Comparison of ENCODE assay signal across 19 cellular contexts in the genomic region with DNA sequence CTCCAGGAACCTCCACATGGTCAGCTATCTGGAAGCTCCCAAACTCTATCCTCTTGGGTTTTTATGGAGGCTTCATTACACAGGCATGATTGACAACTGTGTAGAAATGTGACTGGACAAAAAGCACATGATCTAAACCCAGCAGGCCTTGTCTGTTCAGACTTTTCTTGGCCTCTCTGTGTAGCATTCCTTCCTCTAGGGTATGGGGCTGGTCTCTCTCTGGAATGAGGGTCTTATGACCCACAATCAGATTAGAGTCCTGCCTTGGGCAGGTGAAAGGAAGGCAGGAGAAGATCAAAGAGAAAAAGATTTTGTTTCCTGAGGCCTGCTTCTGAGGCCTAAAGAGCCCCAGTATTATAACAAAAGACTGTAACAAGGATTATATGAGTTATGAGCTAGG.
DNase-seq lines count a peak whose midpoint lies in the region; ATAC-seq, FAIRE-seq and TF ChIP-seq lines count a peak whose summit lies in the region.
"Had no signal": no experiment of that assay in that cellular context is flagged by ENCODE, and none has a peak within 500 bp of the region (broad histone marks: within the 10 kb centered on the region; RNA-seq: fewer than 3 reads in every experiment).

No MANE protein-coding gene starts in this region.

- no peaks in the 10 kb centered on the region for H3K9me3 Mint-ChIP-seq in activated naive CD8-positive, alpha-beta T cell treated with anti-CD3 and anti-CD28 coated beads for 36 hours

- no peak overlapping the region for H2BK12ac ChIP-seq in neuronal stem cell (ENCODE audit: low read length)

- FAIRE-seq in HepG2 (lab: Jason Lieb, UNC): no peak
- FAIRE-seq: A549, GM12878, GM19239 had no signal

- H3K4me1 ChIP-seq in HepG2 (ENCODE audit: insufficient read depth, low read length) (no peaks in the 10 kb centered on the region), right lobe of liver (no peaks in the 10 kb centered on the region), mesendoderm (ENCODE audit: control insufficient read depth, low read depth, low read length) (peaks cover 4% of the 10 kb centered on the region), neuronal stem cell (ENCODE audit: control insufficient read depth in 2 of 2, insufficient read depth in 1 of 2, low read depth in 1 of 2, low read length in 2 of 2) (peaks cover 5% of the 10 kb centered on the region in 2 donors)
- H3K4me1 ChIP-seq: A549, BLaER1 had no signal

- no peak overlapping the region for H3K4me3 ChIP-seq in HepG2 (replicated peaks in 1 of 3; ENCODE audit: insufficient read depth in 1 of 3, low read depth in 2 of 3, low read length in 3 of 3)
- no peak overlapping the region for H3K4me3 ChIP-seq in right lobe of liver
- no peak overlapping the region for H3K4me3 ChIP-seq in mesendoderm (ENCODE audit: low read length)
- H3K4me3 ChIP-seq in neuronal stem cell (ENCODE audit: low read length in 2 of 2): no peak overlapping the region
- H3K4me3 ChIP-seq: A549, BLaER1, GM12878, GM23248, HAP-1 had no signal

- H3K27ac Mint-ChIP-seq in activated naive CD8-positive, alpha-beta T cell treated with anti-CD3 and anti-CD28 coated beads for 36 hours: no peak overlapping the region
- H3K27ac Mint-ChIP-seq: CD14-positive monocyte had no signal

- H3K36me3 Mint-ChIP-seq in activated naive CD8-positive, alpha-beta T cell treated with anti-CD3 and anti-CD28 coated beads for 36 hours: no peaks in the 10 kb centered on the region
- H3K36me3 Mint-ChIP-seq: CD14-positive monocyte; CD4-positive, alpha-beta memory T cell had no signal

- H3K9ac ChIP-seq in HepG2 (ENCODE audit: insufficient read depth, low read depth, low read length): no peak overlapping the region
- no peak overlapping the region for H3K9ac ChIP-seq in mesendoderm (ENCODE audit: low read length)
- H3K9ac ChIP-seq in neuronal stem cell (ENCODE audit: low read depth, low read length, poor library complexity): no peak overlapping the region
- H3K9ac ChIP-seq: BLaER1, GM23248 had no signal

- DNase-seq in HepG2 (ENCODE audit: low spot score) (no peak), right lobe of liver (no peak), mesendoderm (peak; percentile 46), neuronal stem cell (ENCODE audit: low spot score) (no peak), amniotic stem cell (lab: John Stamatoyannopoulos, UW) (no peak), NCI-H69 (lab: John Stamatoyannopoulos, UW) (no peak), NCI-H2227 treated with DMSO at 0.1 percent for 48 hours (lab: John Stamatoyannopoulos, UW) (no peak)
- no peak for DNase-seq in activated naive CD8-positive, alpha-beta T cell treated with anti-CD3 and anti-CD28 coated beads for 36 hours
- DNase-seq: Calu3; CD4-positive, alpha-beta memory T cell; DMS79 treated with DMSO at 0.1 percent for 48 hours; GM23248 had no signal

- H3K36me3 ChIP-seq in HepG2 (replicated peaks in 1 of 2; ENCODE audit: control insufficient read depth in 1 of 2, insufficient read depth in 2 of 2, low read length in 2 of 2): no peaks in the 10 kb centered on the region
- no peaks in the 10 kb centered on the region for H3K36me3 ChIP-seq in right lobe of liver
- H3K36me3 ChIP-seq in mesendoderm (ENCODE audit: control insufficient read depth, insufficient read depth, low read length): no peaks in the 10 kb centered on the region
- H3K36me3 ChIP-seq in neuronal stem cell (replicated peaks in 1 of 2; ENCODE audit: control insufficient read depth in 2 of 2, insufficient read depth in 2 of 2, low read length in 2 of 2): no peaks in the 10 kb centered on the region
- H3K36me3 ChIP-seq: BLaER1, HAP-1 had no signal

- no peak overlapping the region for H2BK5ac ChIP-seq in mesendoderm (ENCODE audit: low read length)
- H2BK5ac ChIP-seq in neuronal stem cell (ENCODE audit: low read length): no peak overlapping the region

- H3K79me2 ChIP-seq in HepG2 (ENCODE audit: insufficient read depth, low read length) (no peaks in the 10 kb centered on the region), mesendoderm (ENCODE audit: control insufficient read depth, insufficient read depth, low read length) (no peaks in the 10 kb centered on the region)

- TF ChIP-seq EP300 in HepG2 (IDR thresholded peaks at IDR 0.05; ENCODE audit: low read depth in 2 of 2, low read length in 2 of 2): no peak
- no peak for TF ChIP-seq EP300 in HepG2 (CRISPR knock-in tag; IDR thresholded peaks at IDR 0.05; ENCODE audit: borderline replicate concordance)

- no peak overlapping the region for H4K5ac ChIP-seq in mesendoderm (ENCODE audit: low read length)

- TF ChIP-seq RAD21 in HepG2 (CRISPR knock-in tag; IDR thresholded peaks at IDR 0.05): no peak

- H3K4ac ChIP-seq in mesendoderm (ENCODE audit: low read depth, low read length) (no peak overlapping the region), neuronal stem cell (ENCODE audit: low read length) (no peak overlapping the region)

- H3K4me2 ChIP-seq in HepG2 (ENCODE audit: low read depth, low read length) (no peak overlapping the region), mesendoderm (ENCODE audit: low read length) (no peak overlapping the region), neuronal stem cell (ENCODE audit: insufficient read depth, low read length, poor library complexity, severe bottlenecking) (no peak overlapping the region)
- H3K4me2 ChIP-seq: A549, BLaER1 had no signal

- H3K18ac ChIP-seq in mesendoderm (ENCODE audit: low read length): no peak overlapping the region
- no peak overlapping the region for H3K18ac ChIP-seq in neuronal stem cell (ENCODE audit: low read length)

- H3K56ac ChIP-seq in mesendoderm (ENCODE audit: low read length): no peak overlapping the region

- TF ChIP-seq POLR2A in HepG2 (IDR thresholded peaks at IDR 0.05; ENCODE audit: insufficient read depth in 1 of 2, low read depth in 2 of 2, low read length in 2 of 2) (no peak), right lobe of liver (IDR thresholded peaks at IDR 0.05) (no peak)

- H3K27me3 Mint-ChIP-seq in activated naive CD8-positive, alpha-beta T cell treated with anti-CD3 and anti-CD28 coated beads for 36 hours: no peaks in the 10 kb centered on the region

- H3K27me3 ChIP-seq in HepG2 (ENCODE audit: control insufficient read depth in 1 of 2, insufficient read depth in 2 of 2, low read length in 2 of 2): peaks cover 0 to 53% of the 10 kb centered on the region in 2 experiments; a peak in 4 of 5 replicates
- H3K27me3 ChIP-seq in right lobe of liver: no peaks in the 10 kb centered on the region
- no peaks in the 10 kb centered on the region for H3K27me3 ChIP-seq in mesendoderm (ENCODE audit: insufficient read depth, low read length, poor library complexity)
- no peaks in the 10 kb centered on the region for H3K27me3 ChIP-seq in neuronal stem cell (ENCODE audit: control insufficient read depth in 3 of 3, insufficient read depth in 3 of 3, low read depth in 1 of 3, low read length in 3 of 3)
- H3K27me3 ChIP-seq: BLaER1 had no signal

- H2BK120ac ChIP-seq in mesendoderm (ENCODE audit: low read depth, low read length) (no peak overlapping the region), neuronal stem cell (ENCODE audit: low read depth, low read length) (no peak overlapping the region)

- H2AFZ ChIP-seq in HepG2 (ENCODE audit: low read length): no peak overlapping the region
- H2AFZ ChIP-seq in neuronal stem cell (ENCODE audit: low read length): peak overlapping the region; percentile 26
- H2AFZ ChIP-seq: GM23248 had no signal

- H3K9me3 ChIP-seq in HepG2 (ENCODE audit: low read length): no peaks in the 10 kb centered on the region
- no peaks in the 10 kb centered on the region for H3K9me3 ChIP-seq in right lobe of liver
- no peaks in the 10 kb centered on the region for H3K9me3 ChIP-seq in neuronal stem cell (replicated peaks in 1 of 2; ENCODE audit: control insufficient read depth in 2 of 2, insufficient read depth in 1 of 2, low read depth in 1 of 2, low read length in 2 of 2)
- H3K9me3 ChIP-seq: A549, HAP-1 had no signal

- no peak overlapping the region for H3K14ac ChIP-seq in neuronal stem cell (ENCODE audit: low read length)

- POLR2A ChIA-PET in HepG2 (lab: Yijun Ruan, JAX): no interaction called here

- intact Hi-C loops in HepG2 (cut with micrococcal nuclease; ENCODE audit: unreplicated experiment) (no loop called here), right lobe of liver (cut with DNase I) (no loop called here)

- in situ Hi-C loops in HepG2 (cut with HindIII; ENCODE audit: extremely low pct_ligation_motif_present, low pct_unique_long_range_greater_than_20kb): no loop called here

- H4K8ac ChIP-seq in mesendoderm (ENCODE audit: low read depth, low read length): no peak overlapping the region
- H4K8ac ChIP-seq in neuronal stem cell (ENCODE audit: low read depth, low read length): no peak overlapping the region

- H3K4me1 Mint-ChIP-seq in activated naive CD8-positive, alpha-beta T cell treated with anti-CD3 and anti-CD28 coated beads for 36 hours: peaks cover 5% of the 10 kb centered on the region
- H3K4me1 Mint-ChIP-seq: CD14-positive monocyte; CD4-positive, alpha-beta memory T cell had no signal

- ATAC-seq in HepG2: no peak
- no peak for ATAC-seq in right lobe of liver
- ATAC-seq: A549, GM12878 had no signal

- TF ChIP-seq CTCF in HepG2 (CRISPR knock-in tag; IDR thresholded peaks at IDR 0.05): no peak
- TF ChIP-seq CTCF in right lobe of liver (IDR thresholded peaks at IDR 0.05): no peak

- no TSS peak for BruUV-seq in HepG2 (replicated peaks; lab: Mats Ljungman, UMichigan)

- H4K91ac ChIP-seq in neuronal stem cell (ENCODE audit: low read depth, low read length, poor library complexity): no peak overlapping the region

- H2BK15ac ChIP-seq in mesendoderm (replicated peaks; ENCODE audit: low read depth): no peak overlapping the region
- H2BK15ac ChIP-seq in neuronal stem cell (ENCODE audit: low read length): no peak overlapping the region

- H2AK5ac ChIP-seq in mesendoderm (ENCODE audit: low read length) (no peak overlapping the region), neuronal stem cell (ENCODE audit: low read depth, low read length) (no peak overlapping the region)

- no peak overlapping the region for H3K4me3 Mint-ChIP-seq in activated naive CD8-positive, alpha-beta T cell treated with anti-CD3 and anti-CD28 coated beads for 36 hours
- H3K4me3 Mint-ChIP-seq: CD14-positive monocyte; CD4-positive, alpha-beta memory T cell had no signal

- H4K20me1 ChIP-seq in HepG2 (ENCODE audit: insufficient read depth, low read length): no peaks in the 10 kb centered on the region
- H4K20me1 ChIP-seq: BLaER1 had no signal

- H3K23ac ChIP-seq in mesendoderm (ENCODE audit: low read length) (no peak overlapping the region), neuronal stem cell (ENCODE audit: low read depth, low read length, poor library complexity) (no peak overlapping the region)

- no peaks in the 10 kb centered on the region for H3K79me1 ChIP-seq in mesendoderm (ENCODE audit: low read length)
- H3K79me1 ChIP-seq in neuronal stem cell (ENCODE audit: low read depth, low read length): no peaks in the 10 kb centered on the region

- no peak overlapping the region for H3K27ac ChIP-seq in HepG2 (ENCODE audit: extremely low read length, insufficient read depth, low read length)
- no peak overlapping the region for H3K27ac ChIP-seq in right lobe of liver
- H3K27ac ChIP-seq in mesendoderm (ENCODE audit: low read depth, low read length): no peak overlapping the region
- no peak overlapping the region for H3K27ac ChIP-seq in neuronal stem cell (replicated peaks; ENCODE audit: low read length)
- H3K27ac ChIP-seq: 22Rv1, A549, BLaER1, GM23248 had no signal

- CTCF ChIA-PET in HepG2 (lab: Yijun Ruan, JAX; ENCODE audit: low intra/inter-chr PET ratio, low total read pairs): no interaction called here
